Comparison of ENCODE assay signal across 23 cellular contexts in the genomic region with DNA sequence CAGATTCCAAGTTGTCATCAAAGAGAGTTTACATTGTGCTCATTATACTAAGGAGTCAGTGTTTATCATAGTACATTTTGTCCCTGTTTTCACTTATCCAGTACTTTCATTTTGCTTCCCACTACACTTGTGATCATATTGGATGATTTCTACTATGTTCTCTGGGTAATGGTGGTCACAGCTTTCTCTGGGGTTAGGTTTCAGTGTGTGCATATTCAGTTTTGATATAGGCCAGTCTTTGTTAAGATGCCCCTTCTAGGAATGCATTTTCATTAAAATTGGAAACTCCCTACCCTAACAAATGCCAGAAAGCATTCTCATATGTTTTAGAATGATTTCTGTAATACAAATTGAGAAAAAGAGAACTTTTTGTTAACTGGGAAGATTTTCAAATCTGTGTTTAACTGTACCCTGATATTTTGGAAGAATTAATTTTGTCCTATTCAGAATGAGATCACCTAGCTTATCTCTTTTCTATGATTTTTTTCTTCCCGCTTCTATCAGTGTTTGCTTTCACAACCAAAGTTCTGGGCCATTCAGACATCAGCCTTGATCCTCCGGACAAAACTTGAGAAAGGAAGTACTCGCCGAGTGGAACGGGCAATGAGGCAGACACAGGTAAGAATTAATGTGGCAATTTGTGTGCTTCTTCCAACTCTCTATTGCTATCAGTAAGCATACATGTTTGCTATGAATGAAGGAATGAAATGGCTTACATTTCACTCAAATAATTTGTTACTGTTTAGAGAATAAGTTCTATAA.
DNase-seq lines count a peak whose midpoint lies in the region; ATAC-seq and TF ChIP-seq lines count a peak whose summit lies in the region.
"Had no signal": no experiment of that assay in that cellular context is flagged by ENCODE, and none has a peak within 500 bp of the region (broad histone marks: within the 10 kb centered on the region; RNA-seq: fewer than 3 reads in every experiment).

No MANE protein-coding gene starts in this region.

- H3K27me3 ChIP-seq in DND-41 (ENCODE audit: insufficient read depth, low read length, poor library complexity) (no peaks in the 10 kb centered on the region), neuronal stem cell (ENCODE audit: control insufficient read depth in 3 of 3, insufficient read depth in 3 of 3, low read depth in 1 of 3, low read length in 3 of 3) (no peaks in the 10 kb centered on the region)
- H3K27me3 ChIP-seq: heart left ventricle, MG63, right lobe of liver, spleen, transverse colon had no signal

- no peaks in the 10 kb centered on the region for H4K20me1 ChIP-seq in DND-41 (ENCODE audit: insufficient read depth, low read length)

- H3K4me1 ChIP-seq in DND-41 (ENCODE audit: insufficient read depth, low read length) (peaks cover 18% of the 10 kb centered on the region), neuronal stem cell (ENCODE audit: control insufficient read depth in 2 of 2, insufficient read depth in 1 of 2, low read depth in 1 of 2, low read length in 2 of 2) (peaks cover 4 to 9% of the 10 kb centered on the region in 2 donors)
- H3K4me1 ChIP-seq: right lobe of liver, transverse colon had no signal

- no peak overlapping the region for H2BK15ac ChIP-seq in neuronal stem cell (ENCODE audit: low read length)

- no peak overlapping the region for H3K14ac ChIP-seq in neuronal stem cell (ENCODE audit: low read length)

- H3K4me2 ChIP-seq in DND-41 (ENCODE audit: insufficient read depth, low read length) = no peak overlapping the region
- no peak overlapping the region for H3K4me2 ChIP-seq in neuronal stem cell (ENCODE audit: insufficient read depth, low read length, poor library complexity, severe bottlenecking)
- H3K4me2 ChIP-seq: PC-9 had no signal

- H2AK5ac ChIP-seq in neuronal stem cell (ENCODE audit: low read depth, low read length) = no peak overlapping the region

- no peak overlapping the region for H3K18ac ChIP-seq in neuronal stem cell (ENCODE audit: low read length)

- H2BK5ac ChIP-seq in neuronal stem cell (ENCODE audit: low read length) = no peak overlapping the region

- no peak overlapping the region for H2BK120ac ChIP-seq in neuronal stem cell (ENCODE audit: low read depth, low read length)

- no peak overlapping the region for H3K9ac ChIP-seq in DND-41 (ENCODE audit: low read depth, low read length)
- H3K9ac ChIP-seq in neuronal stem cell (ENCODE audit: low read depth, low read length, poor library complexity) = no peak overlapping the region

- H3K27ac ChIP-seq in 22Rv1 = peak overlapping the region; percentile 40
- H3K27ac ChIP-seq in DND-41 (ENCODE audit: low read length) = peak overlapping the region; percentile 64
- peak overlapping the region; percentile 38; the same call in 1 of the 2 replicates for H3K27ac ChIP-seq in VCaP
- H3K27ac ChIP-seq in neuronal stem cell (replicated peaks; ENCODE audit: low read length) = no peak overlapping the region
- H3K27ac ChIP-seq: heart left ventricle, PC-9, right lobe of liver, transverse colon had no signal

- no peaks in the 10 kb centered on the region for H3K79me2 ChIP-seq in DND-41 (ENCODE audit: insufficient read depth, low read length)

- no peak overlapping the region for H4K8ac ChIP-seq in neuronal stem cell (ENCODE audit: low read depth, low read length)

- H3K4me3 ChIP-seq in DND-41 (ENCODE audit: low read depth in 1 of 2, low read length in 2 of 2) = no peak overlapping the region
- H3K4me3 ChIP-seq in neuronal stem cell (ENCODE audit: low read length in 2 of 2) = no peak overlapping the region
- H3K4me3 ChIP-seq: heart left ventricle, MG63, PC-9, right lobe of liver, spleen, transverse colon had no signal

- no peak overlapping the region for H4K91ac ChIP-seq in neuronal stem cell (ENCODE audit: low read depth, low read length, poor library complexity)

- no peaks in the 10 kb centered on the region for H3K79me1 ChIP-seq in neuronal stem cell (ENCODE audit: low read depth, low read length)

- no peak overlapping the region for H3K4ac ChIP-seq in neuronal stem cell (ENCODE audit: low read length)

- WGBS in neuronal stem cell (ENCODE audit: extremely low coverage in 2 of 2, insufficient read length in 2 of 2, insufficient replicate concordance in 1 of 2), 2 donors = no CpG with 5 or more reads among the region's 5 CpGs

- TF ChIP-seq CTCF in 22Rv1 (IDR thresholded peaks at IDR 0.05) = no peak
- TF ChIP-seq CTCF in DND-41 (IDR thresholded peaks at IDR 0.05; ENCODE audit: borderline replicate concordance, extremely low read depth, low read length, poor library complexity, severe bottlenecking) = no peak
- no peak for TF ChIP-seq CTCF in VCaP (conservative IDR thresholded peaks at IDR 0.05)

- H3K9me3 ChIP-seq in DND-41 (ENCODE audit: insufficient read depth, low read length, severe bottlenecking) (no peaks in the 10 kb centered on the region), neuronal stem cell (replicated peaks in 1 of 2; ENCODE audit: control insufficient read depth in 2 of 2, insufficient read depth in 1 of 2, low read depth in 1 of 2, low read length in 2 of 2) (peaks cover 2% of the 10 kb centered on the region in 2 donors)
- H3K9me3 ChIP-seq: heart left ventricle, MG63, right lobe of liver, spleen, transverse colon had no signal

- no peak overlapping the region for H2BK12ac ChIP-seq in neuronal stem cell (ENCODE audit: low read length)

- no peak overlapping the region for H3K23ac ChIP-seq in neuronal stem cell (ENCODE audit: low read depth, low read length, poor library complexity)

- DNase-seq in DND-41 = no peak
- DNase-seq in foreskin melanocyte = peak; percentile 41
- no peak for DNase-seq in retina
- no peak for DNase-seq in pons (ENCODE audit: low spot score)
- DNase-seq in neuronal stem cell (ENCODE audit: low spot score) = no peak
- DNase-seq: activated T-cell treated with anti-CD3 and anti-CD28 coated beads, Interleukin-2, amount 50 U/mL, for 24 hours; erythroblast; foreskin fibroblast; heart left ventricle; KG1; MG63; NCI-H1105 treated with DMSO at 0.1 percent for 48 hours; NCI-H1930; NCI-H526; PC-9; right lobe of liver; spleen; stimulated activated CD4-positive, alpha-beta T cell treated with anti-CD3 and anti-CD28 coated beads, Interleukin-2, amount 100 ng/mL, for 24 hours; transverse colon had no signal

- peak; percentile 19; the same call in 1 of the 3 replicates for ATAC-seq in DND-41 (ENCODE audit: insufficient read depth, low read depth)
- ATAC-seq: heart left ventricle, right lobe of liver, Right ventricle myocardium inferior, SK-N-SH treated with all-trans-retinoic acid at 6 μM for 48 hours had no signal

- H3K36me3 ChIP-seq in DND-41 (ENCODE audit: insufficient read depth, low read length) (peaks cover 21% of the 10 kb centered on the region; the same call in 1 of the 2 replicates), neuronal stem cell (replicated peaks in 1 of 2; ENCODE audit: control insufficient read depth in 2 of 2, insufficient read depth in 2 of 2, low read length in 2 of 2) (peaks cover 0 to 2% of the 10 kb centered on the region in 2 donors)

- H2AFZ ChIP-seq in DND-41 (ENCODE audit: low read depth, low read length) = 0 out of 2 replicates have a peak overlapping the region, but pooled peaks have one; percentile 12
- H2AFZ ChIP-seq in neuronal stem cell (ENCODE audit: low read length) = no peak overlapping the region
- H2AFZ ChIP-seq: PC-9 had no signal
